ENCODE assay signal across 1 cellular context in the genomic region with DNA sequence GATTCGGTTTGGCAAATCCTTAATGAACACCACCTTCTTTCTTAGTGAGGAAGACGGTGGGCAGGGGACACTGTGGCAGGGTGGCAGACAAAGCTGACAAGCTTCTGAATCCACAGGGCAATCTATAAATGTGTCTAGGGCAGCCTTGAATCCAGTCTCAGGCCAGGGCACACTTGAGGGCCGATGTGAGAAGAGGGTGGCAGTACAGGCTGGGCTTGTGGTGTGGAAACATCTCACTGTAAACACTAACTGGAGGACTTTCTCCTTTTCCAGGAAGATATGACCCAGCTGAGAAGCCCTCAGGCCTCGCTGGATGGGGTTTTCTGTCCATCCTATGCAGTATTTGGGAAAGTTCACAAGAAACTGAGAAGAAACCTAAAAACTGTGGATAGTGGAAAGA.
TF ChIP-seq lines count a peak whose summit lies in the region.

No MANE protein-coding gene starts in this region.

TF ChIP-seq in HepG2, 621 proteins besides CTCF, POLR2A, EP300 and RAD21:
- TF ChIP-seq BORCS8-MEF2B (CRISPR knock-in tag; IDR thresholded peaks at IDR 0.05), result no peak
- no peak for TF ChIP-seq NFKB2 (CRISPR knock-in tag; IDR thresholded peaks at IDR 0.05; ENCODE audit: borderline replicate concordance)
- TF ChIP-seq, protein P1, sequence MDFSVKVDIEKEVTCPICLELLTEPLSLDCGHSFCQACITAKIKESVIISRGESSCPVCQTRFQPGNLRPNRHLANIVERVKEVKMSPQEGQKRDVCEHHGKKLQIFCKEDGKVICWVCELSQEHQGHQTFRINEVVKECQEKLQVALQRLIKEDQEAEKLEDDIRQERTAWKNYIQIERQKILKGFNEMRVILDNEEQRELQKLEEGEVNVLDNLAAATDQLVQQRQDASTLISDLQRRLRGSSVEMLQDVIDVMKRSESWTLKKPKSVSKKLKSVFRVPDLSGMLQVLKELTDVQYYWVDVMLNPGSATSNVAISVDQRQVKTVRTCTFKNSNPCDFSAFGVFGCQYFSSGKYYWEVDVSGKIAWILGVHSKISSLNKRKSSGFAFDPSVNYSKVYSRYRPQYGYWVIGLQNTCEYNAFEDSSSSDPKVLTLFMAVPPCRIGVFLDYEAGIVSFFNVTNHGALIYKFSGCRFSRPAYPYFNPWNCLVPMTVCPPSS (IDR thresholded peaks at IDR 0.05), result no peak
- no peak for TF ChIP-seq CENPT (CRISPR knock-in tag; IDR thresholded peaks at IDR 0.05; ENCODE audit: low read depth)
- no peak for TF ChIP-seq MIER2 (CRISPR knock-in tag; IDR thresholded peaks at IDR 0.05)
- no peak for TF ChIP-seq ZNF326 (CRISPR knock-in tag; IDR thresholded peaks at IDR 0.05; ENCODE audit: borderline replicate concordance)
